Comparison of ENCODE assay signal across 19 cellular contexts in the genomic region with DNA sequence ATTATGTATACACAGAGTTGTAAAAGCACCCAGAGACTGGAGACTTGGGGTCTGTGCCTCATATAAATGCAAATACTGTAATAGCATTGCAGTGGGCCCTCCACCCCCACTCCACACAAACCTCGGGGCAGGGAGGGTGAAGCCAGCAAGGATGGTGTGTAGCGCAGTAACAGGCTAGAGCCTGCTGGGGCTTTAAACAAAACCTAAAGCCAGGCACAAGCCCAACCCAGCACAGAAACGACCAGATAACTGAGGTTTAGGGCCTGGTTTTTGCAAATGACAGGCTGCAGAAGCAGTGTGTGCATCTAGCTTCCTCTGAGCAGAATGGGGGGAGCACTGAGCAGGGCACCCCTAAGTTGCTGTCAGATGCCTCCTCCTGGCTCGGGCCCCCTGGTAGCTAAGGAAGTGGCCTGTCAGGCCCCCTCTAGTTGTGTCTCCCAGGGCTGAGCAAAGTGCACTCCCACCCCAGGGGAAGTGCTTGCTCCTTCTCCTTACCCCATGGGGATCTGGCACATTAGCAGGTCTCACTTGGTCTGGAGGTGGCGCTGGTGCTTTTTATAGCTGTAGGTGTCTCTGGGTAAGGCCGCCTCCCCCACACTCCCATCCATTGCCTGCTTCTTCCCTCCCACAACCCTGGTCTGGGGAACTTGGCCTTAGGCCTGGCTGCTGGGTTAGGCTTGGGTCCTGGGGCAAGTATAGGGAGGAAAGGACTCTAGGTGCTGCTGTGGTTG.
DNase-seq lines count a peak whose midpoint lies in the region; ATAC-seq, FAIRE-seq and TF ChIP-seq lines count a peak whose summit lies in the region.
"Had no signal": no experiment of that assay in that cellular context is flagged by ENCODE, and none has a peak within 500 bp of the region (broad histone marks: within the 10 kb centered on the region; RNA-seq: fewer than 3 reads in every experiment).

No MANE protein-coding gene starts in this region.

- FAIRE-seq in H54 (lab: Jason Lieb, UNC): no peak

- peaks cover 100% of the 10 kb centered on the region for H3K4me1 ChIP-seq in BLaER1
- H3K4me1 ChIP-seq: colonic mucosa had no signal

- no peaks in the 10 kb centered on the region for H3K27me3 ChIP-seq in BLaER1
- H3K27me3 ChIP-seq: colonic mucosa had no signal

- H3K4me3 ChIP-seq in BLaER1: no peak overlapping the region
- H3K4me3 ChIP-seq: colonic mucosa, mucosa of descending colon had no signal

- TF ChIP-seq POLR2A in H54 (IDR thresholded peaks at IDR 0.05; ENCODE audit: low read depth, low read length): no peak

- no peaks in the 10 kb centered on the region for H4K20me1 ChIP-seq in BLaER1

- H3K27ac ChIP-seq in BLaER1: 0 out of 2 replicates have a peak overlapping the region, but pooled peaks have one; percentile 16
- H3K27ac ChIP-seq: colonic mucosa had no signal

- no peak overlapping the region for H3K9ac ChIP-seq in BLaER1

- no peak for ATAC-seq in HG03457 (IDR thresholded peaks at IDR 0.05; ENCODE audit: unreplicated experiment)
- ATAC-seq: CD8-positive, alpha-beta T cell had no signal

- DNase-seq in ELF-1 (ENCODE audit: low read depth, low spot score): peak; percentile 52
- peak; percentile 11 for DNase-seq in NCI-H226
- peak; percentile 38 for DNase-seq in iPS DF 19.7 (ENCODE audit: low read depth, low spot score)
- no peak for DNase-seq in H54 (ENCODE audit: insufficient read length, low spot score)
- no peak for DNase-seq in NCI-H1694 treated with DMSO at 0.1 percent for 48 hours (lab: John Stamatoyannopoulos, UW)
- no peak for DNase-seq in KG1 (lab: John Stamatoyannopoulos, UW)
- DNase-seq: activated CD4-positive, alpha-beta T cell treated with anti-CD3 and anti-CD28 coated beads, Interleukin-2, amount 50 U/mL, for 1 hour; activated CD8-positive, alpha-beta memory T cell treated with anti-CD3 and anti-CD28 coated beads, Interleukin-2, amount 50 U/mL, for 48 hours; activated effector memory CD4-positive, alpha-beta T cell treated with Interleukin-2 at 50 U/mL for 16 hours; CD8-positive, alpha-beta T cell; colonic mucosa; EL; mucosa of descending colon; NCI-H2029 treated with DMSO at 0.1 percent for 48 hours; NCI-H524 treated with DMSO at 0.1 percent for 48 hours; SIG-M5; stimulated activated naive B cell treated with anti-CD40 and anti-IgM and Interleukin-4, amounts not matched to agents 10 μg/mL and 1 μg/mL and 100 μg/mL, for 72 hours had no signal

- H3K4me2 ChIP-seq in BLaER1: peak overlapping the region; percentile 89

- no peaks in the 10 kb centered on the region for H3K9me3 ChIP-seq in BLaER1
- H3K9me3 ChIP-seq: colonic mucosa, mucosa of descending colon had no signal

- no peaks in the 10 kb centered on the region for H3K36me3 ChIP-seq in BLaER1
- H3K36me3 ChIP-seq: colonic mucosa had no signal

Comparison
In these comparisons a context has a peak if more than half of its experiments do, and no peak if none do; other contexts are left out.
1. DNase-seq: peak in ELF-1 (single experiment), NCI-H226 (single experiment) and iPS DF 19.7 (single experiment); none in H54 (single experiment), NCI-H1694 treated with DMSO at 0.1 percent for 48 hours (single experiment) and KG1 (single experiment).